Comparison of ENCODE assay signal across 10 cellular contexts in the genomic region with DNA sequence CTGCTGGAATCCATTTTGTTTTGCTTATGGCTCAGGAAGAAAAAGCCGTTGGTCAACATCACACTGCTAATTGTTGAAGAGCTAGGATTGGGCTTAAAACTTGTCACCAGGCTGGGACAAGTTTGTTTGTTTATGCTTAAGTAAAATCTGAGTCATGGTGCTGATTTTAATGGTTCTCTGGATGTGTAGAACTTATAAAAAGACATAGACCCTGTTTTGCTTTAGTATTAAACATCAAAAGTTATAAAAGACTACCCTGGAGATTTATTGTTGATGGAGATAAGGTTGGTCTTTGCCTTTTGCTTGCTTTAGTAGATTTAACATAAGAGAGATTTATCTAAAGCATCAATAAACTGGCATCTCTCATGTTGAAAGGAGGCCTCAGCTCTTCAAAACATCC.
"Had no signal": no experiment of that assay in that cellular context is flagged by ENCODE, and none has a peak within 500 bp of the region (broad histone marks: within the 10 kb centered on the region; RNA-seq: fewer than 3 reads in every experiment).

No MANE protein-coding gene starts in this region.

- H3K4me3 ChIP-seq: GM23338, HAP-1 had no signal

- H3K4me1 Mint-ChIP-seq: GM23338, IgD-negative memory B cell had no signal

- H3K27ac ChIP-seq: HL-60, KMS-11 had no signal

- H3K9ac ChIP-seq: KMS-11 had no signal

- H3K27ac Mint-ChIP-seq: GM23338, IgD-negative memory B cell had no signal

- H3K4me3 Mint-ChIP-seq: GM23338, IgD-negative memory B cell had no signal

- H2AFZ ChIP-seq: GM23338 had no signal

- H3K27me3 Mint-ChIP-seq: IgD-negative memory B cell had no signal

- H3K4me2 ChIP-seq: GM23338, KMS-11 had no signal

- H3K4me1 ChIP-seq: HAP-1 had no signal

- H3K9me3 ChIP-seq: HAP-1 had no signal

- ATAC-seq: GM23338, HCT116, HepG2 had no signal

- H3K36me3 Mint-ChIP-seq: IgD-negative memory B cell had no signal

- H3K36me3 ChIP-seq: HAP-1 had no signal

- H3K9me3 Mint-ChIP-seq: GM23338, IgD-negative memory B cell had no signal

- DNase-seq: H7, KBM-7 had no signal

- FAIRE-seq: H1, HepG2 had no signal
